ENCODE assay signal across 11 cellular contexts in genomic region chr9:92291577-92291976, GRCh38. TPM values are rescaled to one million over a fixed set of nuclear protein-coding genes. Genes with fewer than 3 reads are reported as not detected.
A peak's percentile ranks its signal among the peaks of the same experiment; 100 is the strongest.
DNase-seq lines count a peak whose midpoint lies in the region; ATAC-seq and TF ChIP-seq lines count a peak whose summit lies in the region.
"Had no signal": no experiment of that assay in that cellular context is flagged by ENCODE, and none has a peak within 500 bp of the region (broad histone marks: within the 10 kb centered on the region; RNA-seq: fewer than 3 reads in every experiment).

No MANE protein-coding gene starts in this region.

- no peak for ATAC-seq in CD8-positive, alpha-beta T cell
- no peak for ATAC-seq in IMR-90 (ENCODE audit: low read depth)
- no peak for ATAC-seq in natural killer cell treated with Interleukin-12 subunit alpha and Interleukin-12 subunit beta and Interleukin-15 and Interleukin-18, amount 100 ng/mL, for 72 hours
- no peak for ATAC-seq in left lobe of liver
- ATAC-seq: left cardiac atrium, right cardiac atrium had no signal

- CTCF ChIA-PET in CD8-positive, alpha-beta T cell (lab: Charles Lee), result interaction anchor here (0.9 to 1.3 kb wide), 2 partner anchors 13 to 1275 kb away, joined by 3 read pairs; no protein-coding TSS in a partner anchor
- CTCF ChIA-PET in IMR-90 (lab: Yijun Ruan, JAX), result interaction anchor here (0.6 to 0.8 kb wide), 2 partner anchors 14 to 21 kb away, joined by 4 to 5 read pairs; no protein-coding TSS in a partner anchor

- peak overlapping the region; percentile 24 for H2BK5ac ChIP-seq in IMR-90 (ENCODE audit: low read depth, low read length, poor library complexity, severe bottlenecking)

- no peak for TF ChIP-seq RAD21 in IMR-90 (IDR thresholded peaks at IDR 0.05; ENCODE audit: low read length)

- in situ Hi-C loops in IMR-90 (cut with MboI; ENCODE audit: low sequenced_read_pairs), result loop anchor here (5.0 to 10.0 kb wide), 2 partner anchors 44 to 157 kb away; no protein-coding TSS in a partner anchor

- peaks cover 40% of the 10 kb centered on the region for H3K36me3 Mint-ChIP-seq in CD8-positive, alpha-beta T cell
- peaks cover 25% of the 10 kb centered on the region for H3K36me3 Mint-ChIP-seq in natural killer cell treated with Interleukin-12 subunit alpha and Interleukin-12 subunit beta and Interleukin-15 and Interleukin-18, amount 100 ng/mL, for 72 hours

- H3K27me3 ChIP-seq in CD8-positive, alpha-beta T cell (ENCODE audit: insufficient read depth, low read length), result no peaks in the 10 kb centered on the region
- H3K27me3 ChIP-seq in IMR-90 (ENCODE audit: control insufficient read depth, insufficient read depth, low read length) (no peaks in the 10 kb centered on the region), adipocyte (replicated peaks; ENCODE audit: control insufficient read depth, insufficient read depth, low read length) (no peaks in the 10 kb centered on the region), adrenal gland (no peaks in the 10 kb centered on the region)

- BruUV-seq in IMR-90 (replicated peaks; lab: Mats Ljungman, UMichigan), result no TSS peak

- peaks cover 35% of the 10 kb centered on the region; the same call in 1 of the 2 replicates for H4K20me1 ChIP-seq in IMR-90 (ENCODE audit: insufficient read depth, low read length)

- H3K9me3 ChIP-seq in CD8-positive, alpha-beta T cell (ENCODE audit: low read length), result no peaks in the 10 kb centered on the region
- H3K9me3 ChIP-seq in IMR-90 (ENCODE audit: control insufficient read depth, insufficient read depth, low read length) (no peaks in the 10 kb centered on the region), adipocyte (ENCODE audit: control insufficient read depth, low read length) (no peaks in the 10 kb centered on the region), adrenal gland (replicated peaks in 1 of 3) (no peaks in the 10 kb centered on the region)

- no peak overlapping the region for H2AFZ ChIP-seq in IMR-90 (replicated peaks; ENCODE audit: low read length, poor library complexity)

- H3K4me1 ChIP-seq in CD8-positive, alpha-beta T cell (ENCODE audit: insufficient read depth, low read length), result peaks cover 25% of the 10 kb centered on the region
- H3K4me1 ChIP-seq in IMR-90 (ENCODE audit: control insufficient read depth, insufficient read depth, low read length) (peaks cover 6% of the 10 kb centered on the region), adipocyte (ENCODE audit: control insufficient read depth, insufficient read depth, low read length) (peaks cover 39% of the 10 kb centered on the region), adrenal gland (replicated peaks in 1 of 2) (peaks cover 12 to 30% of the 10 kb centered on the region in 2 donors)

- H3K27me3 Mint-ChIP-seq in CD8-positive, alpha-beta T cell (ENCODE audit: low read depth), result no peaks in the 10 kb centered on the region
- no peaks in the 10 kb centered on the region for H3K27me3 Mint-ChIP-seq in natural killer cell treated with Interleukin-12 subunit alpha and Interleukin-12 subunit beta and Interleukin-15 and Interleukin-18, amount 100 ng/mL, for 72 hours

- peaks cover 4% of the 10 kb centered on the region for H3K9me1 ChIP-seq in IMR-90 (ENCODE audit: insufficient read depth, low read length)

- H3K4me2 ChIP-seq in IMR-90 (ENCODE audit: low read depth, low read length), result peak overlapping the region; percentile 99

- DNase-seq in CD8-positive, alpha-beta T cell, result no peak
- DNase-seq in IMR-90 (no peak), adipocyte (ENCODE audit: low read depth) (no peak), adrenal gland (no peak), left lobe of liver (ENCODE audit: low spot score) (no peak), COLO829 (ENCODE audit: low spot score) (no peak)
- DNase-seq in natural killer cell treated with Interleukin-12 subunit alpha and Interleukin-12 subunit beta and Interleukin-15 and Interleukin-18, amount 100 ng/mL, for 72 hours (ENCODE audit: low spot score), result no peak
- DNase-seq: amygdala, left cardiac atrium, NCI-H526, right cardiac atrium had no signal

- H2BK20ac ChIP-seq in IMR-90 (ENCODE audit: low read depth, low read length), result no peak overlapping the region

- peaks cover 0 to 43% of the 10 kb centered on the region in 2 experiments; a peak in 3 of 4 replicates for H3K79me1 ChIP-seq in IMR-90 (ENCODE audit: low read depth in 1 of 2, low read length in 2 of 2)

- H3K27ac Mint-ChIP-seq in CD8-positive, alpha-beta T cell, result peak overlapping the region; percentile 45
- peak overlapping the region; percentile 74 to 99 for H3K27ac Mint-ChIP-seq in natural killer cell treated with Interleukin-12 subunit alpha and Interleukin-12 subunit beta and Interleukin-15 and Interleukin-18, amount 100 ng/mL, for 72 hours

- H3K4me1 Mint-ChIP-seq in CD8-positive, alpha-beta T cell (ENCODE audit: low read depth), result peaks cover 45% of the 10 kb centered on the region
- peaks cover 48 to 51% of the 10 kb centered on the region in 2 donors for H3K4me1 Mint-ChIP-seq in natural killer cell treated with Interleukin-12 subunit alpha and Interleukin-12 subunit beta and Interleukin-15 and Interleukin-18, amount 100 ng/mL, for 72 hours (ENCODE audit: low read depth in 2 of 2)

- H4K91ac ChIP-seq in IMR-90 (ENCODE audit: insufficient read depth, low read depth, low read length), result no peak overlapping the region

- TF ChIP-seq CTCF in CD8-positive, alpha-beta T cell (IDR thresholded peaks at IDR 0.05), result no peak
- TF ChIP-seq CTCF in IMR-90 (conservative IDR thresholded peaks at IDR 0.05; ENCODE audit: low read depth, low read length) (no peak), adrenal gland (IDR thresholded peaks at IDR 0.05) (no peak)

- peaks cover 3% of the 10 kb centered on the region for H3K36me3 ChIP-seq in CD8-positive, alpha-beta T cell (ENCODE audit: insufficient read depth, low read length)
- H3K36me3 ChIP-seq in IMR-90 (ENCODE audit: control insufficient read depth, insufficient read depth, low read length) (peaks cover 7% of the 10 kb centered on the region), adipocyte (ENCODE audit: control insufficient read depth, insufficient read depth, low read length, severe bottlenecking) (peaks cover 39% of the 10 kb centered on the region), adrenal gland (replicated peaks in 1 of 2) (peaks cover 0 to 7% of the 10 kb centered on the region in 2 donors)

- intact Hi-C loops in CD8-positive, alpha-beta T cell (cut with DNase I, micrococcal nuclease), result loop anchor here (5.0 to 10.0 kb wide), 6 partner anchors 47 to 1283 kb away; partner anchors contain the start of genes FAM120A (in 1 of the 2), FAM120AOS (in 1 of the 2), IPPK (in 1 of the 2) and PHF2 (in 1 of the 2)
- intact Hi-C loops in IMR-90 (cut with micrococcal nuclease), result no loop called here
- intact Hi-C loops in adrenal gland (cut with DNase I), result no loop called here

- H3K9ac ChIP-seq in IMR-90 (ENCODE audit: low read depth, low read length) (peak overlapping the region; percentile 59; the same call in 1 of the 2 replicates), adipocyte (ENCODE audit: low read length) (peak overlapping the region; percentile 40)

- no peak overlapping the region for H2BK120ac ChIP-seq in IMR-90 (ENCODE audit: low read depth, low read length)

- POLR2A ChIA-PET in CD8-positive, alpha-beta T cell (lab: Charles Lee), result interaction anchor here (0.6 kb wide), 2 partner anchors 9 to 27 kb away, joined by 3 to 6 read pairs; no protein-coding TSS in a partner anchor
- POLR2A ChIA-PET in IMR-90 (lab: Charles Lee; ENCODE audit: unreplicated experiment), result no interaction called here

- TF ChIP-seq POLR2A in IMR-90 (IDR thresholded peaks at IDR 0.05; ENCODE audit: low read depth, low read length) (no peak), adrenal gland (IDR thresholded peaks at IDR 0.05) (no peak)

- H3K18ac ChIP-seq in IMR-90 (ENCODE audit: low read depth, low read length), result no peak overlapping the region

- no peak overlapping the region for H2BK15ac ChIP-seq in IMR-90 (ENCODE audit: low read depth, low read length)

- H2AK9ac ChIP-seq in IMR-90 (replicated peaks; ENCODE audit: low read depth, low read length, poor library complexity), result no peak overlapping the region

- H3K4me3 ChIP-seq in CD8-positive, alpha-beta T cell (ENCODE audit: low read depth, low read length), result no peak overlapping the region
- H3K4me3 ChIP-seq in IMR-90 (ENCODE audit: insufficient read depth, low read depth, low read length) (peak overlapping the region; percentile 31; the same call in 1 of the 2 replicates), adipocyte (ENCODE audit: low read length) (peak overlapping the region; percentile 98), adrenal gland (no peak overlapping the region)

- H3K27ac ChIP-seq in CD8-positive, alpha-beta T cell (ENCODE audit: low read depth, low read length), result no peak overlapping the region
- no peak overlapping the region for H3K27ac ChIP-seq in IMR-90 (ENCODE audit: insufficient read depth, low read length)
- no peak overlapping the region for H3K27ac ChIP-seq in adrenal gland

- dilution Hi-C loops in IMR-90 (cut with HindIII; ENCODE audit: low sequenced_read_pairs, unreplicated experiment), result no loop called here

- 0 out of 2 replicates have a peak overlapping the region, but pooled peaks have one; percentile 5 for H3K14ac ChIP-seq in IMR-90 (replicated peaks; ENCODE audit: low read depth, low read length)

- H3K4me3 Mint-ChIP-seq in CD8-positive, alpha-beta T cell, result no peak overlapping the region
- peak overlapping the region; percentile 90 for H3K4me3 Mint-ChIP-seq in natural killer cell treated with Interleukin-12 subunit alpha and Interleukin-12 subunit beta and Interleukin-15 and Interleukin-18, amount 100 ng/mL, for 72 hours

- no peak overlapping the region; a peak in 1 of 4 replicates for H4K8ac ChIP-seq in IMR-90 (ENCODE audit: low read depth in 2 of 2, low read length in 2 of 2)

- H2AK5ac ChIP-seq in IMR-90 (ENCODE audit: low read depth, low read length), result no peak overlapping the region; the same call in 1 of the 2 replicates

- WGBS in IMR-90 (ENCODE audit: extremely low coverage in 2 of 2, insufficient read length in 1 of 2), 2 experiments, result no CpG with 5 or more reads among the region's 2 CpGs
- 84 to 92% (median 87%) methylated on average over 2 of the region's 2 CpGs for WGBS in adrenal gland, 4 donors

- 0 out of 2 replicates have a peak overlapping the region, but pooled peaks have one; percentile 14 for H3K4ac ChIP-seq in IMR-90 (ENCODE audit: low read depth, low read length)

- no peaks in the 10 kb centered on the region for H3K9me3 Mint-ChIP-seq in CD8-positive, alpha-beta T cell
- no peaks in the 10 kb centered on the region for H3K9me3 Mint-ChIP-seq in natural killer cell treated with Interleukin-12 subunit alpha and Interleukin-12 subunit beta and Interleukin-15 and Interleukin-18, amount 100 ng/mL, for 72 hours

- peak overlapping the region; percentile 35; the same call in 1 of the 2 replicates for H4K5ac ChIP-seq in IMR-90 (ENCODE audit: low read depth, low read length)

- H3K23ac ChIP-seq in IMR-90 (ENCODE audit: low read depth, low read length), result peak overlapping the region; percentile 46

- H3K56ac ChIP-seq in IMR-90 (ENCODE audit: extremely low read depth, insufficient read depth, low read length), result peak overlapping the region; percentile 50; the same call in 1 of the 2 replicates

RNA-seq across cellular contexts. Expression of gene IARS1, which starts 1.9 kb away (rescaled TPM):
- 10 to 100 TPM; 64.2 to 66.2 TPM for total RNA-seq in CD8-positive, alpha-beta T cell
- total RNA-seq in IMR-90 (2012; rRNA removed), result 383 and 414 TPM in 2 replicates
- polyA plus RNA-seq in IMR-90 (2012; rRNA removed), result 64.1 and 85.3 TPM in 2 replicates
- polyA plus RNA-seq in IMR-90 (2012; cell fraction: cytosol; rRNA removed), result 24.0 and 35.8 TPM in 2 replicates
- 24.1 and 176 TPM in 2 replicates for polyA plus RNA-seq in IMR-90 (2012; cell fraction: nucleus; rRNA removed; ENCODE audit: low replicate concordance)
- 100 to 1,000 TPM; 138 to 246 TPM for total RNA-seq in natural killer cell treated with Interleukin-12 subunit alpha and Interleukin-12 subunit beta and Interleukin-15 and Interleukin-18, amount 100 ng/mL, for 72 hours
- 100 to 1,000 TPM in 2 of 8 donors, 10 to 100 TPM in 6; 55.5 to 122 (median 80.1) TPM for total RNA-seq in adrenal gland
- 100 to 1,000 TPM in 1 of 3 donors, 10 to 100 TPM in 2; 16.8 to 152 (median 19.2) TPM for polyA plus RNA-seq in adrenal gland
- total RNA-seq in left lobe of liver, result 31.5 TPM

RNA-seq across cellular contexts. Expression of gene NOL8, which starts 33.6 kb away (rescaled TPM):
- 10 to 100 TPM; 63.2 to 69.0 TPM for total RNA-seq in CD8-positive, alpha-beta T cell
- 18.3 and 23.6 TPM in 2 replicates for total RNA-seq in IMR-90 (2012; rRNA removed)
- 7.4 and 10.1 TPM in 2 replicates for polyA plus RNA-seq in IMR-90 (2012; rRNA removed)
- 0.81 and 1.8 TPM in 2 replicates for polyA plus RNA-seq in IMR-90 (2012; cell fraction: cytosol; rRNA removed)
- 1.8 and 19.2 TPM in 2 replicates for polyA plus RNA-seq in IMR-90 (2012; cell fraction: nucleus; rRNA removed; ENCODE audit: low replicate concordance)
- total RNA-seq in natural killer cell treated with Interleukin-12 subunit alpha and Interleukin-12 subunit beta and Interleukin-15 and Interleukin-18, amount 100 ng/mL, for 72 hours, result 10 to 100 TPM; 51.1 to 68.7 TPM
- 10 to 100 TPM; 13.3 to 38.7 (median 30.6) TPM for total RNA-seq in adrenal gland
- 10 to 100 TPM; 33.7 to 55.3 (median 48.7) TPM for polyA plus RNA-seq in adrenal gland
- total RNA-seq in left lobe of liver, result 9.7 TPM

RNA-seq across cellular contexts. Expression of gene CENPP, which starts 34.2 kb away (rescaled TPM):
- 1 to 10 TPM; 2.8 to 4.6 TPM for total RNA-seq in CD8-positive, alpha-beta T cell
- 1.4 and 3.6 TPM in 2 replicates for total RNA-seq in IMR-90 (2012; rRNA removed)
- 0.90 and 2.0 TPM in 2 replicates for polyA plus RNA-seq in IMR-90 (2012; rRNA removed)
- polyA plus RNA-seq in IMR-90 (2012; cell fraction: cytosol; rRNA removed), result 0.32 and 0.49 TPM in 2 replicates
- 1.2 TPM in 2 replicates for polyA plus RNA-seq in IMR-90 (2012; cell fraction: nucleus; rRNA removed; ENCODE audit: low replicate concordance)
- total RNA-seq in natural killer cell treated with Interleukin-12 subunit alpha and Interleukin-12 subunit beta and Interleukin-15 and Interleukin-18, amount 100 ng/mL, for 72 hours, result 10 to 100 TPM; 14.7 to 38.8 TPM
- 1 to 10 TPM; 1.1 to 7.2 (median 3.1) TPM for total RNA-seq in adrenal gland
- 1 to 10 TPM; 1.8 to 9.4 (median 2.2) TPM for polyA plus RNA-seq in adrenal gland
- total RNA-seq in left lobe of liver, result 1.2 TPM

Comparison
In these comparisons a context has a peak if more than half of its experiments do, and no peak if none do; other contexts are left out.
1. H3K4me3 ChIP-seq: peak in IMR-90 (single experiment) and adipocyte (single experiment); none in CD8-positive, alpha-beta T cell (single experiment) and adrenal gland (0 of 4).
2. intact Hi-C loops: an anchor here in CD8-positive, alpha-beta T cell (5.0 to 10.0 kb wide); none called in IMR-90 and adrenal gland.